8 cellular contexts compared by ENCODE assay signal in the genomic region with DNA sequence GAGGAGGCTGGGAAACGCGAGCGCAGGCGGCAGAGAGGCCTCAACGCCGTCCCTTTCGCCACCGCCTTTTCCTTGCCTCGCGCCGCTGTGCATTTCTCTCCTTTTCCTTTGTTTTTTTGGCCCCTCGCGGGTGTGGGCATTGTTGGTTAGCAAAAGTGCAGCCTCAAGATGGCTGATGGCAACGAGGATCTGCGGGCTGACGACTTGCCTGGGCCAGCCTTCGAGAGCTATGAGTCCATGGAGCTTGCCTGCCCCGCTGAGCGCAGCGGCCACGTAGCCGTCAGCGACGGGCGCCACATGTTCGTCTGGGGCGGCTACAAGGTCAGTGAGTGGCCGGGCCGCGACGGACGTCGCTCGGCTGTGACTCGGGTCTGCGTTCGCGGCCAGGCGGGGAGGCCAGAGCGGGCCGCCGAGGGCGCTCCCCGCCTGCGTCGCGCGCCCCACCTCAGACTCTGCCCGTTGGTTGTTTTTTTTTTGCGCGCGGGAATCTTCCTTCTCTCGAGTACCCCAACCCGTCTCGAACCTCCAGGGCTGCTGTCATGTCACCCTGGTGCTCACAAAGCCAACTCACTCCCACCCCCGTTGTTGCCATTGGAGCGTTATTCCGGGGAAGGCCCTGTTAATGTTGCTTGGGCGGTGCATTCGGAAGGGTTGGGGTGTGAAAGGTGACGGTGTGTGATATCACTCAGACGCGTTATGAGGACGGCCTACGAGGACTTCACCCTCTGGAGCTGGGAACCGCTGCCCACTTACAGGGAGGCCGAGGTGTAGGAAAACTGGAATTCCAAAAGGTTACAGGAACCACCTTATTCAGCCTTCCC. TPM values are rescaled to one million over a fixed set of nuclear protein-coding genes. Genes with fewer than 3 reads are reported as not detected.
DNase-seq lines count a peak whose midpoint lies in the region; ATAC-seq and TF ChIP-seq lines count a peak whose summit lies in the region.

No MANE protein-coding gene starts in this region.

- H2AK5ac ChIP-seq in trophoblast cell (ENCODE audit: low read length), result peak overlapping the region; percentile 5

- H3K4me1 ChIP-seq in trophoblast cell (ENCODE audit: control insufficient read depth in 1 of 2, insufficient read depth in 2 of 2, low read length in 2 of 2), result peaks cover 6 to 10% of the 10 kb centered on the region in 2 experiments
- peaks cover 0 to 37% (median 29%) of the 10 kb centered on the region in 4 donors for H3K4me1 ChIP-seq in tibial nerve

- peaks cover 11% of the 10 kb centered on the region for H3K79me2 ChIP-seq in trophoblast cell (ENCODE audit: control insufficient read depth, insufficient read depth, low read length, poor library complexity)

- H3K79me1 ChIP-seq in trophoblast cell (ENCODE audit: low read length), result peaks cover 11% of the 10 kb centered on the region

- peak; percentile 36 for ATAC-seq in GM19452 (IDR thresholded peaks at IDR 0.05; ENCODE audit: unreplicated experiment)
- ATAC-seq in HG03575 (IDR thresholded peaks at IDR 0.05; ENCODE audit: extremely low read depth, insufficient number of reproducible peaks, low FRiP score, unreplicated experiment), result peak; percentile 5
- ATAC-seq in Right ventricle myocardium superior (ENCODE audit: poor library complexity), result peak; percentile 46

- no peak overlapping the region for H2BK12ac ChIP-seq in trophoblast cell (ENCODE audit: low read length)

- H3K36me3 ChIP-seq in SK-N-MC (ENCODE audit: insufficient read depth, low read length) (no peaks in the 10 kb centered on the region), trophoblast cell (ENCODE audit: control insufficient read depth in 1 of 2, insufficient read depth in 2 of 2, low read length in 2 of 2) (no peaks in the 10 kb centered on the region), tibial nerve (peaks cover 0 to 20% (median 0%) of the 10 kb centered on the region in 3 donors)

- peak overlapping the region; percentile 53 for H2BK5ac ChIP-seq in trophoblast cell (ENCODE audit: low read depth, low read length, poor library complexity)

- peak overlapping the region; percentile 82 for H4K8ac ChIP-seq in trophoblast cell (ENCODE audit: low read depth, low read length)

- peak; percentile 11 for DNase-seq in CMK (ENCODE audit: low read depth)
- DNase-seq in SK-N-MC (ENCODE audit: low read depth, low spot score), result no peak
- DNase-seq in Right ventricle myocardium superior, result peak; percentile 76
- DNase-seq in trophoblast cell, result peak; percentile 71 to 72
- peak in 1 of 2 donors; percentile 39 for DNase-seq in tibial nerve (ENCODE audit: low spot score in 2 of 2)

- TF ChIP-seq POLR2A in tibial nerve (IDR thresholded peaks at IDR 0.05), result no peak

- intact Hi-C loops in Right ventricle myocardium superior (cut with DNase I), result loop anchor here (1.0 kb wide), 1 partner anchor 134 kb away; no protein-coding TSS in a partner anchor

- WGBS in trophoblast cell (ENCODE audit: extremely low coverage, insufficient coverage, insufficient read length), result no CpG with 5 or more reads among the region's 67 CpGs
- WGBS in tibial nerve, 2 donors, result 0% methylated on average over 41 to 46 of the region's 67 CpGs

- H3K18ac ChIP-seq in trophoblast cell (ENCODE audit: low read length), result peak overlapping the region; percentile 85

- peaks cover 42% of the 10 kb centered on the region for H3K4me1 Mint-ChIP-seq in activated naive CD4-positive, alpha-beta T cell treated with anti-CD3 and anti-CD28 coated beads, Interleukin-2, amount 50 U/mL, for 24 hours

- peak overlapping the region; percentile 95 for H3K4me2 ChIP-seq in trophoblast cell (ENCODE audit: low read length)

- no peak for TF ChIP-seq CTCF in tibial nerve (IDR thresholded peaks at IDR 0.05)

- H3K27ac ChIP-seq in SK-N-MC (peak overlapping the region; percentile 99), trophoblast cell (ENCODE audit: low read depth, low read length) (peak overlapping the region; percentile 58), tibial nerve (peak overlapping the region; percentile 91 to 99 (median 96))

- H3K9me3 ChIP-seq in SK-N-MC (ENCODE audit: low read depth, low read length) (no peaks in the 10 kb centered on the region), trophoblast cell (ENCODE audit: insufficient read depth, low read depth, low read length) (no peaks in the 10 kb centered on the region), tibial nerve (no peaks in the 10 kb centered on the region)

- no peaks in the 10 kb centered on the region for H3K27me3 Mint-ChIP-seq in activated naive CD4-positive, alpha-beta T cell treated with anti-CD3 and anti-CD28 coated beads, Interleukin-2, amount 50 U/mL, for 24 hours

- no peak for TF ChIP-seq EP300 in tibial nerve (IDR thresholded peaks at IDR 0.05)

- peak overlapping the region; percentile 100 for H3K27ac Mint-ChIP-seq in activated naive CD4-positive, alpha-beta T cell treated with anti-CD3 and anti-CD28 coated beads, Interleukin-2, amount 50 U/mL, for 24 hours

- H3K4me3 ChIP-seq in SK-N-MC (peak overlapping the region; percentile 96), trophoblast cell (ENCODE audit: low read depth, low read length) (peak overlapping the region; percentile 91), tibial nerve (peak overlapping the region; percentile 74 to 98 (median 90))

- peak overlapping the region; percentile 63 for H4K12ac ChIP-seq in trophoblast cell (ENCODE audit: low read depth, low read length)

- H3K27me3 ChIP-seq in trophoblast cell (ENCODE audit: insufficient read depth, low read length) (no peaks in the 10 kb centered on the region), tibial nerve (no peaks in the 10 kb centered on the region)

- H3K4ac ChIP-seq in trophoblast cell (ENCODE audit: low read depth, low read length), result peak overlapping the region; percentile 84

- peak overlapping the region; percentile 91 for H2AFZ ChIP-seq in trophoblast cell (ENCODE audit: insufficient read depth, low read length, poor library complexity)

- H3K23ac ChIP-seq in trophoblast cell (ENCODE audit: low read length), result no peak overlapping the region

- peak overlapping the region; percentile 96 for H3K4me3 Mint-ChIP-seq in activated naive CD4-positive, alpha-beta T cell treated with anti-CD3 and anti-CD28 coated beads, Interleukin-2, amount 50 U/mL, for 24 hours

- peak overlapping the region; percentile 95 for H3K9ac ChIP-seq in SK-N-MC (ENCODE audit: insufficient read length)
- peak overlapping the region; percentile 71 for H3K9ac ChIP-seq in trophoblast cell (ENCODE audit: low read length)

- H3K9me3 Mint-ChIP-seq in activated naive CD4-positive, alpha-beta T cell treated with anti-CD3 and anti-CD28 coated beads, Interleukin-2, amount 50 U/mL, for 24 hours, result no peaks in the 10 kb centered on the region

- peaks cover 1% of the 10 kb centered on the region for H3K36me3 Mint-ChIP-seq in activated naive CD4-positive, alpha-beta T cell treated with anti-CD3 and anti-CD28 coated beads, Interleukin-2, amount 50 U/mL, for 24 hours

- H2BK120ac ChIP-seq in trophoblast cell (ENCODE audit: insufficient read depth, low read length, poor library complexity), result peak overlapping the region; percentile 1

- peak overlapping the region; percentile 85 for H3K14ac ChIP-seq in trophoblast cell (ENCODE audit: low read length)

- H4K91ac ChIP-seq in trophoblast cell (ENCODE audit: low read depth, low read length), result peak overlapping the region; percentile 71

RNA-seq across cellular contexts. Expression of gene KLHDC2, which starts 0.6 kb away (rescaled TPM):
- total RNA-seq in Right ventricle myocardium superior (89.3 TPM), tibial nerve (10 to 100 TPM; 38.4 to 74.3 (median 66.2) TPM)
- polyA plus RNA-seq in trophoblast cell (2013), result 21.4 and 21.8 TPM in 2 replicates
